ENCODE assay signal across 8 cellular contexts in the genomic region with DNA sequence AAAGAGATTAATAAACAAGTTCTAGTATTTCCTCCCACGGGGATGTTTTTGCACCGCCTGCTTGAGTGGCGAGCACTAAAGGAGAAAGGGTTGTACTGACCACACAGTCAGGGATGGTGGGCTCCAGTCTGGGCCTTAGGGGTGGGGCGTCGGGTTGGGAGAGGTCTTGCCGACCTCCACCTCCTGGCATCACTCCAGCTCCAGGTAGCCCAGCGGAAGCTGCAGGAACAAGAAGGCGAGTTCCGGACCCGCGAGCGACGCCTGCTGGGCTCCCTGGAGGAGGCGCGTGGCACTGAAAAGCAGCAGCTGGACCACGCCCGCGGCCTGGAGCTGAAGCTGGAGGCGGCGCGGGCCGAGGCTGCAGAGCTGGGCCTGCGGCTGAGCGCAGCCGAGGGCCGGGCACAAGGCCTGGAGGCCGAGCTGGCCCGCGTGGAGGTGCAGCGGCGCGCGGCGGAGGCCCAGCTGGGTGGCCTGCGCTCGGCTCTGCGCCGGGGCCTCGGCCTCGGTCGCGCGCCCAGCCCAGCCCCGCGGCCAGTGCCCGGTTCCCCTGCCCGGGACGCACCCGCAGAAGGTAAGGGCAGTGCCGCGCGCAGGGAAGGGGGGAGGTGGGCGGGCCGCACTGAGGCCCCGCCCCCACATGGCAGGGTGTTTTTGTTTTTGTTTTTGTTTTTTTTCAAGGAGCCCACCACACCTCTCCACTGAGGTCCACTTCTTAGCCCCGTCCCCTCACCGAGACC. TPM values are rescaled to one million over a fixed set of nuclear protein-coding genes. Genes with fewer than 3 reads are reported as not detected.
DNase-seq lines count a peak whose midpoint lies in the region; ATAC-seq and TF ChIP-seq lines count a peak whose summit lies in the region.

No MANE protein-coding gene starts in this region.

- H3K4me3 Mint-ChIP-seq in activated CD8-positive, alpha-beta memory T cell treated with anti-CD3 and anti-CD28 coated beads, Interleukin-2, amount 10 ng/mL, durations not matched to agents 7 days and 5 days = peak overlapping the region; percentile 73

- H3K9ac ChIP-seq in mucosa of rectum (ENCODE audit: low read depth in 1 of 2, low read length in 2 of 2) = peak overlapping the region in 1 of 2 donors; percentile 61

- H3K27ac ChIP-seq in mucosa of rectum (ENCODE audit: low read depth in 2 of 2, low read length in 2 of 2) = peak overlapping the region in 1 of 2 donors; percentile 52
- H3K27ac ChIP-seq in SJCRH30 = no peak overlapping the region

- peaks cover 13% of the 10 kb centered on the region for H3K4me1 Mint-ChIP-seq in activated CD8-positive, alpha-beta memory T cell treated with anti-CD3 and anti-CD28 coated beads, Interleukin-2, amount 10 ng/mL, durations not matched to agents 7 days and 5 days

- H3K9me3 ChIP-seq in mucosa of rectum (ENCODE audit: control insufficient read depth in 2 of 2, low read length in 2 of 2) = no peaks in the 10 kb centered on the region
- H3K9me3 ChIP-seq in SJCRH30 (replicated peaks) = no peaks in the 10 kb centered on the region

- no peaks in the 10 kb centered on the region for H3K36me3 ChIP-seq in mucosa of rectum (ENCODE audit: control insufficient read depth in 2 of 2, insufficient read depth in 2 of 2, low read length in 2 of 2)
- H3K36me3 ChIP-seq in SJCRH30 = peaks cover 8% of the 10 kb centered on the region

- no peaks in the 10 kb centered on the region for H3K27me3 Mint-ChIP-seq in activated CD8-positive, alpha-beta memory T cell treated with anti-CD3 and anti-CD28 coated beads, Interleukin-2, amount 10 ng/mL, durations not matched to agents 7 days and 5 days

- no peaks in the 10 kb centered on the region for H3K36me3 Mint-ChIP-seq in activated CD8-positive, alpha-beta memory T cell treated with anti-CD3 and anti-CD28 coated beads, Interleukin-2, amount 10 ng/mL, durations not matched to agents 7 days and 5 days

- H3K9me3 Mint-ChIP-seq in activated CD8-positive, alpha-beta memory T cell treated with anti-CD3 and anti-CD28 coated beads, Interleukin-2, amount 10 ng/mL, durations not matched to agents 7 days and 5 days (ENCODE audit: low read depth) = no peaks in the 10 kb centered on the region

- peak overlapping the region; percentile 66 for H3K27ac Mint-ChIP-seq in activated CD8-positive, alpha-beta memory T cell treated with anti-CD3 and anti-CD28 coated beads, Interleukin-2, amount 10 ng/mL, durations not matched to agents 7 days and 5 days

- H3K27me3 ChIP-seq in mucosa of rectum (ENCODE audit: control insufficient read depth in 2 of 2, insufficient read depth in 2 of 2, low read length in 2 of 2) = no peaks in the 10 kb centered on the region
- no peaks in the 10 kb centered on the region for H3K27me3 ChIP-seq in SJCRH30

- H3K4me1 ChIP-seq in mucosa of rectum (ENCODE audit: control insufficient read depth in 2 of 2, insufficient read depth in 2 of 2, low read length in 2 of 2) (no peaks in the 10 kb centered on the region), SJCRH30 (no peaks in the 10 kb centered on the region)

- H3K4me3 ChIP-seq in epithelial cell of proximal tubule (ENCODE audit: low read depth, low read length) (peak overlapping the region; percentile 54), mucosa of rectum (ENCODE audit: low read length in 2 of 2) (peak overlapping the region; percentile 61 to 71), SJCRH30 (no peak overlapping the region)

- DNase-seq in EL (peak; percentile 83), NCI-H69 (lab: John Stamatoyannopoulos, UW) (peak; percentile 84), epithelial cell of proximal tubule (ENCODE audit: low read depth) (no peak), SJCRH30 (no peak)
- DNase-seq in activated CD8-positive, alpha-beta memory T cell treated with anti-CD3 and anti-CD28 coated beads, Interleukin-2, amount 10 ng/mL, durations not matched to agents 7 days and 5 days = peak; percentile 90
- peak; percentile 31 to 43 for DNase-seq in stimulated activated CD8-positive, alpha-beta memory T cell treated with anti-CD3 and anti-CD28 coated beads, Interleukin-4, amount 100 ng/mL, for 4 hours (ENCODE audit: low read depth in 2 of 2, low spot score in 1 of 2)

- ATAC-seq in HG02610 (IDR thresholded peaks at IDR 0.05; ENCODE audit: unreplicated experiment) = peak; percentile 53
- ATAC-seq in activated CD8-positive, alpha-beta memory T cell treated with anti-CD3 and anti-CD28 coated beads, Interleukin-2, amount 10 ng/mL, durations not matched to agents 7 days and 5 days = peak; percentile 93

- CTCF ChIA-PET in activated CD8-positive, alpha-beta memory T cell treated with anti-CD3 and anti-CD28 coated beads, Interleukin-2, amount 10 ng/mL, durations not matched to agents 7 days and 5 days (lab: Charles Lee) = interaction anchor here (0.6 to 2.9 kb wide), 21 partner anchors 9 to 340 kb away, joined by 3 to 33 read pairs (median 6); partner anchors contain the start of genes CROCC and SDHB

- TF ChIP-seq CTCF in epithelial cell of proximal tubule (conservative IDR thresholded peaks at IDR 0.05; ENCODE audit: low read depth, low read length) = peak; percentile 69

RNA-seq across cellular contexts. Expression of gene MFAP2, which starts 19.7 kb away (rescaled TPM):
- total RNA-seq in activated CD8-positive, alpha-beta memory T cell treated with anti-CD3 and anti-CD28 coated beads, Interleukin-2, amount 10 ng/mL, durations not matched to agents 7 days and 5 days = not detected
- 42.2 and 53.2 TPM in 2 replicates for total RNA-seq in epithelial cell of proximal tubule
- 22.9 and 24.1 TPM in 2 replicates for total RNA-seq in SJCRH30 (2014; rRNA removed; shearing (Covaris generic))

RNA-seq across cellular contexts. Expression of gene CROCC, which starts 39.0 kb away (rescaled TPM):
- total RNA-seq in activated CD8-positive, alpha-beta memory T cell treated with anti-CD3 and anti-CD28 coated beads, Interleukin-2, amount 10 ng/mL, durations not matched to agents 7 days and 5 days = 10 to 100 TPM; 20.5 to 26.6 TPM
- total RNA-seq in epithelial cell of proximal tubule = 15.2 and 17.7 TPM in 2 replicates
- total RNA-seq in SJCRH30 (2014; rRNA removed; shearing (Covaris generic)) = 12.6 and 19.4 TPM in 2 replicates

RNA-seq across cellular contexts. Expression of gene ATP13A2, which starts 51.0 kb away (rescaled TPM):
- total RNA-seq in activated CD8-positive, alpha-beta memory T cell treated with anti-CD3 and anti-CD28 coated beads, Interleukin-2, amount 10 ng/mL, durations not matched to agents 7 days and 5 days = 10 to 100 TPM; 49.2 to 52.9 TPM
- 75.7 and 87.8 TPM in 2 replicates for total RNA-seq in epithelial cell of proximal tubule
- total RNA-seq in SJCRH30 (2014; rRNA removed; shearing (Covaris generic)) = 77.9 and 83.3 TPM in 2 replicates

Comparison
In these comparisons a context has a peak if more than half of its experiments do, and no peak if none do; other contexts are left out.
1. DNase-seq: peak in EL (single experiment), NCI-H69 (single experiment), activated CD8-positive, alpha-beta memory T cell treated with anti-CD3 and anti-CD28 coated beads, Interleukin-2, amount 10 ng/mL, durations not matched to agents 7 days and 5 days (single experiment) and stimulated activated CD8-positive, alpha-beta memory T cell treated with anti-CD3 and anti-CD28 coated beads, Interleukin-4, amount 100 ng/mL, for 4 hours (2 of 2); none in epithelial cell of proximal tubule (single experiment) and SJCRH30 (0 of 2).
2. RNA of gene MFAP2, which starts 19.7 kb away (total RNA-seq): 42.2 to 53.2 TPM in epithelial cell of proximal tubule and 22.9 to 24.1 TPM in SJCRH30; not detected in activated CD8-positive, alpha-beta memory T cell treated with anti-CD3 and anti-CD28 coated beads, Interleukin-2, amount 10 ng/mL, durations not matched to agents 7 days and 5 days; every median in the first group is over 10 times any median in the second.